Comparison of ENCODE assay signal across 9 cellular contexts in the genomic region with DNA sequence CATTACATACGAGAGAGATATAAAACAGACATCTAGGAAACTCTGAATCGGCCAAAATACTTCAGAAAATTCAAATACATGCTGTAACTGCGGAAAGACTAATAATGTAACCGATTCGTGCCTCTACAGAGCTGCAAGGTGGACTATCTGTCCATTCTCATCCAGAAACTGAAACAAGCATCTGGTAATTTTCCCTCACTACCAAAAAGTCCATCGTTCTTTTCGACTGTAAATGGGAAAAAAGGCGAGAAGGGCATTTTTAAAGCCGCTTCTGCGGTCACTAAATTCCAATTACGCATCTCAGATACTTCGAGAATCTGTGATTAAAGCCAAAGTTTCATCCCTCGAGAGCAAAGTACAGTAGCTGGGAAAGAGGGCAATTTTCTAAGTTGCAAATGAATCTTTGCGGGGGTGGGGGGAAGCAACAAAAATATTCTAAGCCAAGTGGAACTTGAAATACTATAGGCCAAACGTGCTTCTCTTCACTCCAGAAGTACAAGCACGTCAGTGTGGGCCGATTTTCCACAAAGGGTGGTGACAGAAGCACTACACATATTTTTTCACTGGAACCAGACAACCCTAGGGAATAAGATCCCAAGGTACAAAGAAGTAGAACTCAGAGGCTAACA. TPM values are rescaled to one million over a fixed set of nuclear protein-coding genes. Genes with fewer than 3 reads are reported as not detected.
A peak's percentile ranks its signal among the peaks of the same experiment; 100 is the strongest.
DNase-seq lines count a peak whose midpoint lies in the region; ATAC-seq and TF ChIP-seq lines count a peak whose summit lies in the region.
"Had no signal": no experiment of that assay in that cellular context is flagged by ENCODE, and none has a peak within 500 bp of the region (broad histone marks: within the 10 kb centered on the region; RNA-seq: fewer than 3 reads in every experiment).

No MANE protein-coding gene starts in this region.

- no peak for ATAC-seq in effector memory CD8-positive, alpha-beta T cell (replicated peaks)
- ATAC-seq in HG02610 (IDR thresholded peaks at IDR 0.05; ENCODE audit: unreplicated experiment) = no peak

- H3K4me1 ChIP-seq in CD8-positive, alpha-beta memory T cell (ENCODE audit: insufficient read depth, low read length) = peaks cover 43% of the 10 kb centered on the region
- peaks cover 31 to 50% of the 10 kb centered on the region in 2 experiments for H3K4me1 ChIP-seq in neutrophil (ENCODE audit: control insufficient read depth in 1 of 2, insufficient read depth in 1 of 2, low read depth in 1 of 2, low read length in 1 of 2)

- H3K36me3 ChIP-seq in CD8-positive, alpha-beta memory T cell (ENCODE audit: insufficient read depth, low read length) = peaks cover 11% of the 10 kb centered on the region
- H3K36me3 ChIP-seq in neutrophil = peaks cover 11% of the 10 kb centered on the region

- H3K27me3 Mint-ChIP-seq in CD8-positive, alpha-beta memory T cell = peaks cover 0 to 4% of the 10 kb centered on the region in 2 donors
- H3K27me3 Mint-ChIP-seq in effector memory CD8-positive, alpha-beta T cell = no peaks in the 10 kb centered on the region

- POLR2A ChIA-PET in CD8-positive, alpha-beta memory T cell (lab: Charles Lee) = interaction anchor here (1.8 to 3.0 kb wide), 4 partner anchors 12 to 35 kb away, joined by 4 to 39 read pairs (median 24); partner anchors contain the start of gene NPM3

- TF ChIP-seq POLR2A in NB4 (IDR thresholded peaks at IDR 0.05; ENCODE audit: extremely low read depth, insufficient read length) = no peak

- TF ChIP-seq CTCF in NB4 (IDR thresholded peaks at IDR 0.05; ENCODE audit: low read depth, low read length) (no peak), neutrophil (IDR thresholded peaks at IDR 0.05) (no peak)

- CTCF ChIA-PET in CD8-positive, alpha-beta memory T cell (lab: Charles Lee) = interaction anchor here (1.2 to 10.0 kb wide), 6 partner anchors 10 to 255 kb away, joined by 3 to 77 read pairs (median 13); no protein-coding TSS in a partner anchor

- peak overlapping the region; percentile 79 for H3K27ac ChIP-seq in CD8-positive, alpha-beta memory T cell (ENCODE audit: low read depth, low read length)
- H3K27ac ChIP-seq in neutrophil = peak overlapping the region; percentile 96

- H3K27me3 ChIP-seq in CD8-positive, alpha-beta memory T cell (ENCODE audit: insufficient read depth, low read length, poor library complexity, severe bottlenecking) = no peaks in the 10 kb centered on the region
- no peaks in the 10 kb centered on the region for H3K27me3 ChIP-seq in neutrophil

- H3K36me3 Mint-ChIP-seq in CD8-positive, alpha-beta memory T cell = peaks cover 0 to 53% (median 12%) of the 10 kb centered on the region in 3 donors
- peaks cover 47% of the 10 kb centered on the region for H3K36me3 Mint-ChIP-seq in effector memory CD8-positive, alpha-beta T cell (ENCODE audit: insufficient read depth)

- no peaks in the 10 kb centered on the region for H3K9me3 ChIP-seq in CD8-positive, alpha-beta memory T cell (ENCODE audit: low read length)
- no peaks in the 10 kb centered on the region for H3K9me3 ChIP-seq in neutrophil

- peak overlapping the region; percentile 92 to 100 (median 97) for H3K4me3 Mint-ChIP-seq in CD8-positive, alpha-beta memory T cell
- peak overlapping the region; percentile 88 to 98 for H3K4me3 Mint-ChIP-seq in effector memory CD8-positive, alpha-beta T cell

- no peak for DNase-seq in CD8-positive, alpha-beta memory T cell
- no peak for DNase-seq in NB4 (ENCODE audit: low read depth)
- no peak for DNase-seq in effector memory CD8-positive, alpha-beta T cell
- no peak for DNase-seq in iPS-NIHi11 (ENCODE audit: low spot score)
- no peak for DNase-seq in amniotic stem cell (lab: John Stamatoyannopoulos, UW)
- DNase-seq in effector CD8-positive, alpha-beta T cell (lab: John Stamatoyannopoulos, UW) = no peak

- peak overlapping the region; percentile 79 for H3K4me3 ChIP-seq in CD8-positive, alpha-beta memory T cell (ENCODE audit: low read length)
- H3K4me3 ChIP-seq in NB4 (ENCODE audit: low read depth, low read length) (peak overlapping the region; percentile 82), neutrophil (ENCODE audit: low read depth in 1 of 2, low read length in 1 of 2) (peak overlapping the region; percentile 76 to 98)

- H3K9me3 Mint-ChIP-seq in CD8-positive, alpha-beta memory T cell = no peaks in the 10 kb centered on the region
- no peaks in the 10 kb centered on the region for H3K9me3 Mint-ChIP-seq in effector memory CD8-positive, alpha-beta T cell

- H3K27ac Mint-ChIP-seq in CD8-positive, alpha-beta memory T cell = peak overlapping the region; percentile 85 to 99 (median 96)
- peak overlapping the region; percentile 95 to 98 for H3K27ac Mint-ChIP-seq in effector memory CD8-positive, alpha-beta T cell

- peaks cover 51 to 61% (median 58%) of the 10 kb centered on the region in 3 donors for H3K4me1 Mint-ChIP-seq in CD8-positive, alpha-beta memory T cell
- H3K4me1 Mint-ChIP-seq in effector memory CD8-positive, alpha-beta T cell (ENCODE audit: low read depth in 2 of 2) = peaks cover 35 to 58% of the 10 kb centered on the region in 2 donors

RNA-seq across cellular contexts. Expression of gene OGA, which starts 1.2 kb away (rescaled TPM):
- total RNA-seq in CD8-positive, alpha-beta memory T cell = 100 to 1,000 TPM in 1 of 2 experiments, 10 to 100 TPM in 1; 95.8 to 109 TPM
- polyA plus RNA-seq in CD8-positive, alpha-beta memory T cell = 45.7 TPM

RNA-seq across cellular contexts. Expression of gene KCNIP2, which starts 26.6 kb away (rescaled TPM):
- total RNA-seq in CD8-positive, alpha-beta memory T cell = 1 to 10 TPM in 1 of 2 experiments, under 1 TPM in 1; 0.96 to 1.0 TPM
- not detected for polyA plus RNA-seq in CD8-positive, alpha-beta memory T cell

RNA-seq across cellular contexts. Expression of gene NPM3, which starts 33.8 kb away (rescaled TPM):
- total RNA-seq in CD8-positive, alpha-beta memory T cell = 100 to 1,000 TPM; 209 to 217 TPM
- 7.5 TPM for polyA plus RNA-seq in CD8-positive, alpha-beta memory T cell

RNA-seq across cellular contexts. Expression of gene FGF8, which starts 41.1 kb away (rescaled TPM):
- not detected for total RNA-seq in CD8-positive, alpha-beta memory T cell
- not detected for polyA plus RNA-seq in CD8-positive, alpha-beta memory T cell
- total RNA-seq: M059J had no signal
